Comparison of ENCODE assay signal across 12 cellular contexts in the genomic region with DNA sequence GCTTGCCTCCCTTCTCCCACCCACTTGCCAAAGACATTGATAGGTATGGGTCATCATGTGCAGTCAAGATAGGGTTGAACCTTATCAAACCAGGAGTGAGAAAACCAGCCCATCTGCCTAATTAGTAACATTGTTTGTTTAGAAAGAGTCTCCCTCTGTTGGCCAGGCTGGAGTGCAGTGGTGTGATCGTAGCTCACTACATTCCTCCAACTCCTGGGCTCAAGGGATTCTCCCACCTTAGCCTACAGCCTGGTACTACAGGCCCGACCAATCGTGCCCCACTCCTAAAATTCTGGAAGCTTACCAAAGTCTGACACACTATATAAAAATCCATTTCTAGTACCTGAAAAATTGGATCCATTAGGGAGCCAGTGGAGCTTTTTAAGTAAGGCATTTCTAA. TPM values are rescaled to one million over a fixed set of nuclear protein-coding genes. Genes with fewer than 3 reads are reported as not detected.
DNase-seq lines count a peak whose midpoint lies in the region; ATAC-seq and TF ChIP-seq lines count a peak whose summit lies in the region.
"Had no signal": no experiment of that assay in that cellular context is flagged by ENCODE, and none has a peak within 500 bp of the region (broad histone marks: within the 10 kb centered on the region; RNA-seq: fewer than 3 reads in every experiment).

No MANE protein-coding gene starts in this region.

- ATAC-seq in HG03571 (IDR thresholded peaks at IDR 0.05; ENCODE audit: unreplicated experiment) (no peak), GM21390 (IDR thresholded peaks at IDR 0.05; ENCODE audit: unreplicated experiment) (no peak)
- ATAC-seq: lower lobe of right lung had no signal

- peaks cover 23% of the 10 kb centered on the region for H3K79me2 ChIP-seq in OCI-LY3 (ENCODE audit: low read length)

- no peaks in the 10 kb centered on the region for H4K20me1 ChIP-seq in OCI-LY3 (ENCODE audit: insufficient read depth, low read length)

- intact Hi-C loops in cardiac septum (cut with DNase I), result no loop called here

- peaks cover 11% of the 10 kb centered on the region for H3K4me1 ChIP-seq in cardiac muscle cell (ENCODE audit: low read depth)
- peaks cover 8% of the 10 kb centered on the region for H3K4me1 ChIP-seq in OCI-LY3 (ENCODE audit: low read length)

- H3K9me3 ChIP-seq in cardiac muscle cell (ENCODE audit: low read depth) (no peaks in the 10 kb centered on the region), OCI-LY3 (ENCODE audit: insufficient read depth, low read length) (no peaks in the 10 kb centered on the region)
- H3K9me3 ChIP-seq: lower lobe of right lung had no signal

- H3K9ac ChIP-seq in OCI-LY3 (ENCODE audit: low read length), result no peak overlapping the region

- no peak for DNase-seq in cardiac muscle cell (ENCODE audit: low read depth in 1 of 2, low spot score in 1 of 2)
- DNase-seq in cardiac septum (ENCODE audit: low spot score), result no peak
- peak; percentile 28 to 63 for DNase-seq in erythroblast (lab: John Stamatoyannopoulos, UW)
- DNase-seq in cortex of kidney (lab: John Stamatoyannopoulos, UW), result no peak
- DNase-seq in NCI-H524 treated with DMSO at 0.1 percent for 48 hours (lab: John Stamatoyannopoulos, UW), result no peak
- DNase-seq: C1 segment of cervical spinal cord, foreskin melanocyte, lower lobe of right lung, NCI-H1436 treated with DMSO at 0.1 percent for 48 hours had no signal

- H3K4me3 ChIP-seq in cardiac muscle cell, result no peak overlapping the region
- no peak overlapping the region for H3K4me3 ChIP-seq in OCI-LY3 (ENCODE audit: low read length)
- H3K4me3 ChIP-seq: lower lobe of right lung had no signal

- H3K27me3 ChIP-seq in cardiac muscle cell (no peaks in the 10 kb centered on the region), OCI-LY3 (ENCODE audit: low read depth, low read length) (no peaks in the 10 kb centered on the region)

- H2AFZ ChIP-seq in OCI-LY3 (ENCODE audit: low read depth, low read length), result no peak overlapping the region

- TF ChIP-seq CTCF in cardiac muscle cell (IDR thresholded peaks at IDR 0.05; ENCODE audit: low read depth, low read length), result peak; percentile 44
- peak; percentile 50 for TF ChIP-seq CTCF in OCI-LY3 (IDR thresholded peaks at IDR 0.05; ENCODE audit: low read depth, low read length)

- H3K36me3 ChIP-seq in cardiac muscle cell (no peaks in the 10 kb centered on the region), OCI-LY3 (replicated peaks; ENCODE audit: low read depth, low read length) (peaks cover 4% of the 10 kb centered on the region)
- H3K36me3 ChIP-seq: lower lobe of right lung had no signal

- H3K27ac ChIP-seq in cardiac muscle cell (no peak overlapping the region), OCI-LY3 (ENCODE audit: low read length) (no peak overlapping the region)
- H3K27ac ChIP-seq: lower lobe of right lung had no signal

- no peak overlapping the region for H3K4me2 ChIP-seq in OCI-LY3 (ENCODE audit: low read length)

- no peak for TF ChIP-seq POLR2A in erythroblast (IDR thresholded peaks at IDR 0.05; ENCODE audit: low read length)

RNA-seq across cellular contexts. Expression of a gene that starts 4.5 kb away (rescaled TPM):
- total RNA-seq in cardiac muscle cell (10.5 and 21.7 TPM in 2 replicates), cardiac septum (9.9 TPM)
- polyA plus RNA-seq in cardiac muscle cell, result 16.7 TPM in 2 replicates

RNA-seq across cellular contexts. Expression of a gene that starts 4.7 kb away (rescaled TPM):
- 20.6 and 43.5 TPM in 2 replicates for total RNA-seq in cardiac muscle cell
- 35.2 and 48.0 TPM in 2 replicates for polyA plus RNA-seq in cardiac muscle cell
- total RNA-seq in cardiac septum, result 20.3 TPM

RNA-seq across cellular contexts. Expression of a gene that starts 43.5 kb away (rescaled TPM):
- total RNA-seq in cardiac muscle cell (58.9 and 62.8 TPM in 2 replicates), cardiac septum (162 TPM)
- polyA plus RNA-seq in cardiac muscle cell, result 92.9 and 108 TPM in 2 replicates

Comparison
In these comparisons a context has a peak if more than half of its experiments do, and no peak if none do; other contexts are left out.
1. DNase-seq: peak in erythroblast (2 of 2); none in cardiac muscle cell (0 of 2), cardiac septum (single experiment), cortex of kidney (single experiment) and NCI-H524 treated with DMSO at 0.1 percent for 48 hours (single experiment).